9 cellular contexts compared by ENCODE assay signal in genomic region chr12:115871714-115872113, GRCh38.
DNase-seq lines count a peak whose midpoint lies in the region; ATAC-seq, FAIRE-seq and TF ChIP-seq lines count a peak whose summit lies in the region.
"Had no signal": no experiment of that assay in that cellular context is flagged by ENCODE, and none has a peak within 500 bp of the region (broad histone marks: within the 10 kb centered on the region; RNA-seq: fewer than 3 reads in every experiment).

No MANE protein-coding gene starts in this region.

- H3K9me3 ChIP-seq in K562 (replicated peaks; ENCODE audit: control insufficient read depth, insufficient read depth, low read depth, low read length) (no peaks in the 10 kb centered on the region), liver (ENCODE audit: control insufficient read depth in 4 of 4, low read length in 3 of 4) (no peaks in the 10 kb centered on the region)
- H3K9me3 ChIP-seq: SJSA1 had no signal

- no peaks in the 10 kb centered on the region for H3F3A ChIP-seq in GM23338 (replicated peaks; ENCODE audit: low read depth)

- POLR2A ChIA-PET in K562 (lab: Yijun Ruan, JAX) = no interaction called here

- peak; percentile 52 to 69 for TF ChIP-seq CTCF in GM23338 (conservative IDR thresholded peaks at IDR 0.05; ENCODE audit: low read depth in 2 of 2)
- peak; percentile 37 to 61 (median 60); a peak in 5 of 6 replicates for TF ChIP-seq CTCF in K562 (IDR thresholded peaks at IDR 0.05 in 2 of 3, conservative IDR thresholded peaks at IDR 0.05 in 1 of 3; ENCODE audit: insufficient read depth in 2 of 3, low read depth in 1 of 3, low read length in 3 of 3)
- TF ChIP-seq CTCF in liver (IDR thresholded peaks at IDR 0.05; ENCODE audit: low read depth, low read length, missing input control) = peak; percentile 49

- H3K36me3 Mint-ChIP-seq in GM23338 (ENCODE audit: low read depth) = no peaks in the 10 kb centered on the region

- no peak for TF ChIP-seq POLR2A in K562 (conservative IDR thresholded peaks at IDR 0.05)

- 0% methylated on average over 3 of the region's 3 CpGs for whole genome bisulfite sequencing in K562 (ENCODE audit: insufficient coverage, low coverage, missing lambda C conversion rate)
- WGBS in liver = 18% methylated on average over 3 of the region's 3 CpGs

- H3K4me3 ChIP-seq in GM23338 (peak overlapping the region; percentile 29; the same call in 1 of the 2 replicates), K562 (no peak overlapping the region), liver (ENCODE audit: low read depth in 1 of 3, low read length in 3 of 3) (no peak overlapping the region)
- H3K4me3 ChIP-seq: SJSA1 had no signal

- no peaks in the 10 kb centered on the region for H3K36me3 ChIP-seq in GM23338 (ENCODE audit: insufficient read depth)
- H3K36me3 ChIP-seq in K562 (ENCODE audit: control insufficient read depth, insufficient read depth, low read length) = no peaks in the 10 kb centered on the region
- no peaks in the 10 kb centered on the region for H3K36me3 ChIP-seq in liver (ENCODE audit: control insufficient read depth in 4 of 4, insufficient read depth in 3 of 4, low read depth in 1 of 4, low read length in 3 of 4)
- H3K36me3 ChIP-seq: SJSA1 had no signal

- no peaks in the 10 kb centered on the region for H3K9me3 Mint-ChIP-seq in GM23338

- no peak overlapping the region for H2AFZ ChIP-seq in GM23338
- H2AFZ ChIP-seq in K562 (ENCODE audit: low read depth, low read length) = no peak overlapping the region

- peak; percentile 78 for ATAC-seq in GM23338
- ATAC-seq in K562 = peak; percentile 96

- no peaks in the 10 kb centered on the region for H4K20me1 ChIP-seq in GM23338 (replicated peaks; ENCODE audit: insufficient read depth)
- H4K20me1 ChIP-seq in K562 (replicated peaks; ENCODE audit: control insufficient read depth, insufficient read depth, low read length) = 0 out of 2 replicates have a peak, but pooled peaks cover 3% of the 10 kb centered on the region

- peaks cover 4% of the 10 kb centered on the region for H3K27me3 Mint-ChIP-seq in GM23338 (ENCODE audit: insufficient read depth, low read depth, poor library complexity)

- peak in 1 of 2 experiments; percentile 24; a peak in 2 of 4 replicates for TF ChIP-seq RAD21 in K562 (CRISPR knock-in tag; conservative IDR thresholded peaks at IDR 0.05 in 1 of 2, IDR thresholded peaks at IDR 0.05 in 1 of 2)
- peak; percentile 14 to 36 for TF ChIP-seq RAD21 in liver (IDR thresholded peaks at IDR 0.05)

- peak overlapping the region; percentile 66 for H3K4me2 ChIP-seq in GM23338
- no peak overlapping the region for H3K4me2 ChIP-seq in K562 (ENCODE audit: insufficient read depth, low read length)

- H3K27ac ChIP-seq in GM23338 (ENCODE audit: low read depth) (peak overlapping the region; percentile 90; the same call in 1 of the 2 replicates), K562 (ENCODE audit: extremely low read depth, low read depth, low read length) (no peak overlapping the region), liver (ENCODE audit: low read depth in 1 of 2, low read length in 2 of 2) (no peak overlapping the region)
- H3K27ac ChIP-seq: SJSA1 had no signal

- peak overlapping the region; percentile 78 for H3K27ac Mint-ChIP-seq in GM23338

- CTCF ChIA-PET in K562 (lab: Yijun Ruan, JAX; ENCODE audit: low intra/inter-chr PET ratio) = no interaction called here

- no peak for TF ChIP-seq EP300 in K562 (IDR thresholded peaks at IDR 0.05; ENCODE audit: low read length)

- H3K4me1 ChIP-seq in GM23338 (ENCODE audit: insufficient read depth) = peaks cover 22% of the 10 kb centered on the region
- H3K4me1 ChIP-seq in K562 (replicated peaks in 1 of 2; ENCODE audit: control insufficient read depth in 2 of 2, insufficient read depth in 2 of 2, low read length in 2 of 2) = no peaks in the 10 kb centered on the region
- H3K4me1 ChIP-seq in liver (ENCODE audit: control insufficient read depth in 4 of 4, insufficient read depth in 4 of 4, low read length in 3 of 4) = no peaks in the 10 kb centered on the region
- H3K4me1 ChIP-seq: SJSA1 had no signal

- no peaks in the 10 kb centered on the region for H3K9me2 ChIP-seq in GM23338 (ENCODE audit: insufficient read depth)

- H3K9me1 ChIP-seq in K562 (ENCODE audit: control insufficient read depth, insufficient read depth, low read length) = no peaks in the 10 kb centered on the region

- no peaks in the 10 kb centered on the region for H3K79me2 ChIP-seq in GM23338 (replicated peaks; ENCODE audit: insufficient read depth)
- no peaks in the 10 kb centered on the region for H3K79me2 ChIP-seq in K562 (ENCODE audit: control insufficient read depth, insufficient read depth, low read length)

- DNase-seq in DMS114 treated with DMSO at 0.1 percent for 48 hours (lab: John Stamatoyannopoulos, UW; ENCODE audit: unreplicated experiment) (peak; percentile 28), GM23338 (ENCODE audit: low spot score) (peak; percentile 86), NCI-H2107 treated with DMSO at 0.1 percent for 48 hours (lab: John Stamatoyannopoulos, UW; ENCODE audit: unreplicated experiment) (peak; percentile 72), K562 (ENCODE audit: extremely low read depth in 1 of 4, low spot score in 3 of 4) (peak; percentile 33 to 64 (median 55)), NCI-H2227 (lab: John Stamatoyannopoulos, UW; ENCODE audit: unreplicated experiment) (no peak), NCI-H1436 (lab: John Stamatoyannopoulos, UW) (no peak), T-helper 1 cell (no peak)

- intact Hi-C loops in K562 (cut with micrococcal nuclease) = no loop called here

- H3K4me3 Mint-ChIP-seq in GM23338 = no peak overlapping the region

- H3K9ac ChIP-seq in K562 (ENCODE audit: insufficient read depth in 1 of 2, low read depth in 2 of 2, low read length in 2 of 2) (no peak overlapping the region), liver (ENCODE audit: low read depth in 1 of 2, low read length in 2 of 2) (no peak overlapping the region)

- in situ Hi-C loops in K562 (cut with MboI) = no loop called here

- no TSS peak for BruUV-seq in K562 (replicated peaks; lab: Mats Ljungman, UMichigan)

- FAIRE-seq in K562 (lab: Jason Lieb, UNC) = peak; percentile 67

- H3K4me1 Mint-ChIP-seq in GM23338 = peaks cover 31% of the 10 kb centered on the region

- H3K27me3 ChIP-seq in GM23338 (ENCODE audit: insufficient read depth) = no peaks in the 10 kb centered on the region
- H3K27me3 ChIP-seq in K562 (ENCODE audit: control insufficient read depth in 2 of 2, insufficient read depth in 2 of 2, low read length in 2 of 2) = no peaks in the 10 kb centered on the region; a peak in 1 of 5 replicates
- peaks cover 0 to 5% (median 0%) of the 10 kb centered on the region in 4 donors for H3K27me3 ChIP-seq in liver (ENCODE audit: control insufficient read depth in 4 of 4, insufficient read depth in 4 of 4, low read length in 3 of 4)

TF ChIP-seq in GM23338, 12 proteins besides CTCF, POLR2A, EP300 and RAD21:
- TF ChIP-seq EZH2phosphoT487 (IDR thresholded peaks at IDR 0.05; ENCODE audit: unreplicated experiment) (no peak), STAT1 (IDR thresholded peaks at IDR 0.05; ENCODE audit: unreplicated experiment) (no peak), JUNB (IDR thresholded peaks at IDR 0.05; ENCODE audit: unreplicated experiment) (no peak), POLR2AphosphoS5 (IDR thresholded peaks at IDR 0.05; ENCODE audit: low read depth) (no peak), ETS1 (IDR thresholded peaks at IDR 0.05) (no peak)
TF ChIP-seq in GM23338: peak in this region for 0.

TF ChIP-seq in K562, 482 proteins besides CTCF, POLR2A, EP300 and RAD21 (continues in another document):
- no peak for TF ChIP-seq ZNF551 (CRISPR knock-in tag; IDR thresholded peaks at IDR 0.05)

TF ChIP-seq in liver, 16 proteins besides CTCF, POLR2A, EP300 and RAD21 (continues in another document):
- TF ChIP-seq RXRA (IDR thresholded peaks at IDR 0.05) (no peak), GABPA (IDR thresholded peaks at IDR 0.05 in 1 of 2, conservative IDR thresholded peaks at IDR 0.05 in 1 of 2) (no peak), FOXA1 (IDR thresholded peaks at IDR 0.05) (no peak), REST (IDR thresholded peaks at IDR 0.05) (no peak), HNF4G (IDR thresholded peaks at IDR 0.05) (no peak), HNF4A (conservative IDR thresholded peaks at IDR 0.05) (no peak), FOXA2 (IDR thresholded peaks at IDR 0.05) (no peak), TAF1 (conservative IDR thresholded peaks at IDR 0.05) (no peak), JUND (IDR thresholded peaks at IDR 0.05) (no peak), ATF3 (IDR thresholded peaks at IDR 0.05) (no peak), SP1 (IDR thresholded peaks at IDR 0.05) (no peak), YY1 (IDR thresholded peaks at IDR 0.05) (no peak)

Comparison
In these comparisons a context has a peak if more than half of its experiments do, and no peak if none do; other contexts are left out.
1. DNase-seq: peak in DMS114 treated with DMSO at 0.1 percent for 48 hours (single experiment), GM23338 (single experiment), NCI-H2107 treated with DMSO at 0.1 percent for 48 hours (single experiment) and K562 (4 of 4); none in NCI-H2227 (single experiment), NCI-H1436 (single experiment) and T-helper 1 cell (0 of 5).
2. Peak in every context shown above with its lines, with median percentiles within 50 percentile points of each other: CTCF ChIP-seq.